10 cellular contexts compared by ENCODE assay signal in genomic region chr21:16279658-16280581, GRCh38.
DNase-seq lines count a peak whose midpoint lies in the region; ATAC-seq, FAIRE-seq and TF ChIP-seq lines count a peak whose summit lies in the region.
"Had no signal": no experiment of that assay in that cellular context is flagged by ENCODE, and none has a peak within 500 bp of the region (broad histone marks: within the 10 kb centered on the region; RNA-seq: fewer than 3 reads in every experiment).

No MANE protein-coding gene starts in this region.

- no peak overlapping the region for H2AFZ ChIP-seq in HepG2 (ENCODE audit: low read length)

- no peaks in the 10 kb centered on the region for H3K9me3 ChIP-seq in liver (ENCODE audit: control insufficient read depth in 4 of 4, low read length in 3 of 4)
- no peaks in the 10 kb centered on the region for H3K9me3 ChIP-seq in HepG2 (ENCODE audit: low read length)
- no peaks in the 10 kb centered on the region for H3K9me3 ChIP-seq in aorta (ENCODE audit: control insufficient read depth, low read length)

- FAIRE-seq in HepG2 (lab: Jason Lieb, UNC) = no peak

- no peaks in the 10 kb centered on the region for H3K27me3 Mint-ChIP-seq in neural crest cell (ENCODE audit: low read depth)
- H3K27me3 Mint-ChIP-seq in activated T-cell treated with anti-CD3 and anti-CD28 coated beads, Interleukin-2, amount 50 U/mL, for 24 hours = no peaks in the 10 kb centered on the region

- no peak for DNase-seq in HepG2 (ENCODE audit: low spot score)
- DNase-seq in fibroblast of the aortic adventitia (ENCODE audit: low read depth) = peak; percentile 63
- DNase-seq in neural crest cell (ENCODE audit: low read depth, low spot score) = peak; percentile 59
- DNase-seq in aorta = no peak
- no peak for DNase-seq in activated T-cell treated with anti-CD3 and anti-CD28 coated beads, Interleukin-2, amount 50 U/mL, for 24 hours
- no peak for DNase-seq in activated T-cell treated with anti-CD3 and anti-CD28 coated beads, Interleukin-2, amount 50 U/mL, for 1 hour
- DNase-seq: AML-193, NCI-H1417 treated with DMSO at 0.1 percent for 48 hours had no signal

- H3K36me3 ChIP-seq in liver (ENCODE audit: control insufficient read depth in 4 of 4, insufficient read depth in 3 of 4, low read depth in 1 of 4, low read length in 3 of 4) (no peaks in the 10 kb centered on the region), HepG2 (replicated peaks in 1 of 2; ENCODE audit: control insufficient read depth in 1 of 2, insufficient read depth in 2 of 2, low read length in 2 of 2) (no peaks in the 10 kb centered on the region), aorta (ENCODE audit: control insufficient read depth in 1 of 2, insufficient read depth in 2 of 2, low read length in 1 of 2) (no peaks in the 10 kb centered on the region)

- no peaks in the 10 kb centered on the region for H4K20me1 ChIP-seq in HepG2 (ENCODE audit: insufficient read depth, low read length)

- H3K4me1 ChIP-seq in liver (ENCODE audit: control insufficient read depth in 4 of 4, insufficient read depth in 4 of 4, low read length in 3 of 4) (peaks cover 3 to 27% (median 7%) of the 10 kb centered on the region in 4 donors), HepG2 (ENCODE audit: insufficient read depth, low read length) (no peaks in the 10 kb centered on the region), aorta (ENCODE audit: control insufficient read depth in 1 of 2, insufficient read depth in 2 of 2, low read length in 2 of 2) (no peaks in the 10 kb centered on the region)

- TF ChIP-seq RAD21 in liver (IDR thresholded peaks at IDR 0.05) = peak in 1 of 2 donors; percentile 9
- TF ChIP-seq RAD21 in HepG2 (CRISPR knock-in tag; IDR thresholded peaks at IDR 0.05) = no peak

- H3K27ac ChIP-seq in liver (ENCODE audit: low read depth in 1 of 2, low read length in 2 of 2) (peak overlapping the region; percentile 51 to 59), HepG2 (ENCODE audit: extremely low read length, insufficient read depth, low read length) (no peak overlapping the region), aorta (ENCODE audit: low read depth in 1 of 2, low read length in 2 of 2) (no peak overlapping the region)

- peak overlapping the region; percentile 98 for H3K27ac Mint-ChIP-seq in neural crest cell (ENCODE audit: unreplicated experiment)
- H3K27ac Mint-ChIP-seq in activated T-cell treated with anti-CD3 and anti-CD28 coated beads, Interleukin-2, amount 50 U/mL, for 24 hours = no peak overlapping the region

- intact Hi-C loops in HepG2 (cut with micrococcal nuclease; ENCODE audit: unreplicated experiment) (no loop called here), aorta (cut with DNase I) (no loop called here)

- no peak overlapping the region for H3K4me2 ChIP-seq in HepG2 (ENCODE audit: low read depth, low read length)

- in situ Hi-C loops in HepG2 (cut with HindIII; ENCODE audit: extremely low pct_ligation_motif_present, low pct_unique_long_range_greater_than_20kb) = no loop called here

- BruUV-seq in HepG2 (replicated peaks; lab: Mats Ljungman, UMichigan) = no TSS peak

- no peak for TF ChIP-seq POLR2A in HepG2 (IDR thresholded peaks at IDR 0.05; ENCODE audit: insufficient read depth in 1 of 2, low read depth in 2 of 2, low read length in 2 of 2)

- TF ChIP-seq EP300 in HepG2 (IDR thresholded peaks at IDR 0.05; ENCODE audit: low read depth in 2 of 2, low read length in 2 of 2) (no peak), HepG2 (CRISPR knock-in tag; IDR thresholded peaks at IDR 0.05; ENCODE audit: borderline replicate concordance) (no peak)

- peaks cover 8% of the 10 kb centered on the region for H3K36me3 Mint-ChIP-seq in neural crest cell (ENCODE audit: low read depth)
- H3K36me3 Mint-ChIP-seq in activated T-cell treated with anti-CD3 and anti-CD28 coated beads, Interleukin-2, amount 50 U/mL, for 24 hours (ENCODE audit: low read depth) = no peaks in the 10 kb centered on the region

- peak overlapping the region in 1 of 3 donors; percentile 8 for H3K4me3 ChIP-seq in liver (ENCODE audit: low read depth in 1 of 3, low read length in 3 of 3)
- no peak overlapping the region for H3K4me3 ChIP-seq in HepG2 (replicated peaks in 1 of 3; ENCODE audit: insufficient read depth in 1 of 3, low read depth in 2 of 3, low read length in 3 of 3)
- peak overlapping the region; percentile 29 for H3K4me3 ChIP-seq in fibroblast of the aortic adventitia (ENCODE audit: low read depth, low read length)
- peak overlapping the region in 1 of 2 donors; percentile 54 for H3K4me3 ChIP-seq in aorta (ENCODE audit: low read length in 2 of 2)

- no peaks in the 10 kb centered on the region for H3K79me2 ChIP-seq in HepG2 (ENCODE audit: insufficient read depth, low read length)

- H3K4me1 Mint-ChIP-seq in neural crest cell = peaks cover 79% of the 10 kb centered on the region
- no peaks in the 10 kb centered on the region for H3K4me1 Mint-ChIP-seq in activated T-cell treated with anti-CD3 and anti-CD28 coated beads, Interleukin-2, amount 50 U/mL, for 24 hours (ENCODE audit: low read depth)

- ATAC-seq in HepG2 (no peak), aorta (ENCODE audit: low FRiP score) (peak; percentile 78), HG03460 (IDR thresholded peaks at IDR 0.05; ENCODE audit: unreplicated experiment) (no peak)

- CTCF ChIA-PET in HepG2 (lab: Yijun Ruan, JAX; ENCODE audit: low intra/inter-chr PET ratio, low total read pairs) = no interaction called here

- H3K9ac ChIP-seq in liver (ENCODE audit: low read depth in 1 of 2, low read length in 2 of 2) (peak overlapping the region in 1 of 2 donors; percentile 3), HepG2 (ENCODE audit: insufficient read depth, low read depth, low read length) (no peak overlapping the region)

- POLR2A ChIA-PET in HepG2 (lab: Yijun Ruan, JAX) = no interaction called here

- H3K9me3 Mint-ChIP-seq in neural crest cell = peaks cover 6% of the 10 kb centered on the region
- H3K9me3 Mint-ChIP-seq in activated T-cell treated with anti-CD3 and anti-CD28 coated beads, Interleukin-2, amount 50 U/mL, for 24 hours = no peaks in the 10 kb centered on the region

- H3K4me3 Mint-ChIP-seq in neural crest cell = peak overlapping the region; percentile 92
- H3K4me3 Mint-ChIP-seq in activated T-cell treated with anti-CD3 and anti-CD28 coated beads, Interleukin-2, amount 50 U/mL, for 24 hours = no peak overlapping the region

- TF ChIP-seq CTCF in liver (IDR thresholded peaks at IDR 0.05; ENCODE audit: low read depth, low read length, missing input control) (no peak), HepG2 (CRISPR knock-in tag; IDR thresholded peaks at IDR 0.05) (no peak), fibroblast of the aortic adventitia (IDR thresholded peaks at IDR 0.05; ENCODE audit: insufficient read depth, low read length) (peak; percentile 11), neural crest cell (conservative IDR thresholded peaks at IDR 0.05) (no peak)

- H3K27me3 ChIP-seq in liver (ENCODE audit: control insufficient read depth in 4 of 4, insufficient read depth in 4 of 4, low read length in 3 of 4) (no peaks in the 10 kb centered on the region), HepG2 (ENCODE audit: control insufficient read depth in 1 of 2, insufficient read depth in 2 of 2, low read length in 2 of 2) (no peaks in the 10 kb centered on the region), aorta (ENCODE audit: control insufficient read depth in 1 of 2, insufficient read depth in 2 of 2, low read length in 1 of 2) (no peaks in the 10 kb centered on the region)

- 59% methylated on average over 18 of the region's 18 CpGs for WGBS in liver
- 35% methylated on average over 18 of the region's 18 CpGs for WGBS in HepG2 (ENCODE audit: low lambda C conversion rate)
- 65 to 67% methylated on average over 18 of the region's 18 CpGs for WGBS in aorta, 2 donors

TF ChIP-seq in liver, 16 proteins besides CTCF, POLR2A, EP300 and RAD21:
- TF ChIP-seq MAX (IDR thresholded peaks at IDR 0.05) = no peak
- peak in 1 of 2 donors; percentile 21 for TF ChIP-seq RXRA (IDR thresholded peaks at IDR 0.05)

TF ChIP-seq in HepG2, 621 proteins besides CTCF, POLR2A, EP300 and RAD21:
- TF ChIP-seq ZNF281 (CRISPR knock-in tag; IDR thresholded peaks at IDR 0.05; ENCODE audit: borderline replicate concordance) = no peak
- TF ChIP-seq PAX8 (CRISPR knock-in tag; IDR thresholded peaks at IDR 0.05; ENCODE audit: borderline replicate concordance) = no peak
- TF ChIP-seq ZFP37 (CRISPR knock-in tag; IDR thresholded peaks at IDR 0.05; ENCODE audit: borderline replicate concordance) = no peak
- TF ChIP-seq POGZ (CRISPR knock-in tag; IDR thresholded peaks at IDR 0.05) = no peak
- TF ChIP-seq SALL2 (CRISPR knock-in tag; IDR thresholded peaks at IDR 0.05) = no peak
- no peak for TF ChIP-seq ZMYM2 (CRISPR knock-in tag; IDR thresholded peaks at IDR 0.05)
TF ChIP-seq in HepG2: peak in this region for 0.

Comparison
In these comparisons a context has a peak if more than half of its experiments do, and no peak if none do; other contexts are left out.
1. H3K27ac ChIP-seq: peak in liver (2 of 2); none in HepG2 (single experiment) and aorta (0 of 2).
2. DNase-seq: peak in fibroblast of the aortic adventitia (single experiment) and neural crest cell (single experiment); none in HepG2 (single experiment), aorta (0 of 2), activated T-cell treated with anti-CD3 and anti-CD28 coated beads, Interleukin-2, amount 50 U/mL, for 24 hours (single experiment) and activated T-cell treated with anti-CD3 and anti-CD28 coated beads, Interleukin-2, amount 50 U/mL, for 1 hour (single experiment).